ENCODE assay signal across 8 cellular contexts in the genomic region with DNA sequence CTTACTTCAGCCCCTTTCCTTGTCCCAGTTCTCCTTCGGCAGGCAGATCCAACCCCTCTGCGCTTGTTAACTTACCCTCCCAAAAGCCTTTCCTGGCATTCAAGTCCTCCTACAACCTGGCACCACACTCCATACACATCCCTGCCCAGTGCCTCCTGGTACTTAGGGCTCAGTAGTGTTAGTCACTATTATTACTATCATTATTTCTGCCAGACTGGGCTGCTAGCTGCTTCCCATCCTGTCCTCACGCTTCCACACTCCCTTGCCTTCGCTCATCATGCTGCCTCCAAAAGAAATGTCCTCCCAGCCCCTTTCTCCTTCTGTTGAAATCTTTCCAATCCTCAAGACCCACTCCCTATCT.
DNase-seq lines count a peak whose midpoint lies in the region; ATAC-seq lines count a peak whose summit lies in the region.
"Had no signal": no experiment of that assay in that cellular context is flagged by ENCODE, and none has a peak within 500 bp of the region (broad histone marks: within the 10 kb centered on the region; RNA-seq: fewer than 3 reads in every experiment).

No MANE protein-coding gene starts in this region.

- no peaks in the 10 kb centered on the region for H3K27me3 Mint-ChIP-seq in activated naive CD8-positive, alpha-beta T cell treated with anti-CD3 and anti-CD28 coated beads, Interleukin-2, amount 50 U/mL, for 24 hours

- ATAC-seq in activated naive CD8-positive, alpha-beta T cell treated with anti-CD3 and anti-CD28 coated beads, Interleukin-2, amount 50 U/mL, for 24 hours, result no peak
- no peak for ATAC-seq in HG02759 (IDR thresholded peaks at IDR 0.05; ENCODE audit: unreplicated experiment)
- no peak for ATAC-seq in GM18867 (IDR thresholded peaks at IDR 0.05; ENCODE audit: unreplicated experiment)
- ATAC-seq in HG02981 (IDR thresholded peaks at IDR 0.05; ENCODE audit: unreplicated experiment), result no peak

- H3K27me3 ChIP-seq in HUES6 (ENCODE audit: control insufficient read depth, insufficient read depth, low read length), result no peaks in the 10 kb centered on the region
- H3K27me3 ChIP-seq in layer of hippocampus (ENCODE audit: control insufficient read depth, insufficient read depth, low read length), result no peaks in the 10 kb centered on the region

- H3K4me3 ChIP-seq in HUES6 (ENCODE audit: low read depth, low read length), result peak overlapping the region; percentile 90; the same call in 1 of the 2 replicates

- H3K4me3 Mint-ChIP-seq in activated naive CD8-positive, alpha-beta T cell treated with anti-CD3 and anti-CD28 coated beads, Interleukin-2, amount 50 U/mL, for 24 hours, result peak overlapping the region; percentile 95

- no peak for DNase-seq in activated naive CD8-positive, alpha-beta T cell treated with anti-CD3 and anti-CD28 coated beads, Interleukin-2, amount 50 U/mL, for 24 hours
- DNase-seq in substantia nigra (lab: John Stamatoyannopoulos, UW), result no peak
- DNase-seq: NCI-H2081 treated with DMSO at 0.1 percent for 48 hours had no signal

- H3K9me3 Mint-ChIP-seq in activated naive CD8-positive, alpha-beta T cell treated with anti-CD3 and anti-CD28 coated beads, Interleukin-2, amount 50 U/mL, for 24 hours, result no peaks in the 10 kb centered on the region

- H3K27ac ChIP-seq in HUES6 (ENCODE audit: low read depth, low read length), result peak overlapping the region; percentile 92
- peak overlapping the region; percentile 97 for H3K27ac ChIP-seq in layer of hippocampus (ENCODE audit: low read depth, low read length)
- H3K27ac ChIP-seq in substantia nigra (ENCODE audit: low read depth, low read length, poor library complexity, severe bottlenecking), result peak overlapping the region; percentile 89

- peak overlapping the region; percentile 98 for H3K27ac Mint-ChIP-seq in activated naive CD8-positive, alpha-beta T cell treated with anti-CD3 and anti-CD28 coated beads, Interleukin-2, amount 50 U/mL, for 24 hours

- H3K36me3 ChIP-seq in HUES6 (ENCODE audit: control insufficient read depth, insufficient read depth, low read length), result no peaks in the 10 kb centered on the region

- H3K9me3 ChIP-seq in HUES6 (ENCODE audit: control insufficient read depth, insufficient read depth, low read depth, low read length), result no peaks in the 10 kb centered on the region

- H3K4me1 ChIP-seq in HUES6 (ENCODE audit: control insufficient read depth, insufficient read depth, low read length), result peaks cover 58% of the 10 kb centered on the region

- H3K36me3 Mint-ChIP-seq in activated naive CD8-positive, alpha-beta T cell treated with anti-CD3 and anti-CD28 coated beads, Interleukin-2, amount 50 U/mL, for 24 hours (ENCODE audit: low read depth), result peaks cover 25% of the 10 kb centered on the region

- H3K4me1 Mint-ChIP-seq in activated naive CD8-positive, alpha-beta T cell treated with anti-CD3 and anti-CD28 coated beads, Interleukin-2, amount 50 U/mL, for 24 hours, result peaks cover 74% of the 10 kb centered on the region

- peak overlapping the region; percentile 85 for H3K9ac ChIP-seq in HUES6 (ENCODE audit: low read length)
